ENCODE assay signal across 25 cellular contexts in the genomic region with DNA sequence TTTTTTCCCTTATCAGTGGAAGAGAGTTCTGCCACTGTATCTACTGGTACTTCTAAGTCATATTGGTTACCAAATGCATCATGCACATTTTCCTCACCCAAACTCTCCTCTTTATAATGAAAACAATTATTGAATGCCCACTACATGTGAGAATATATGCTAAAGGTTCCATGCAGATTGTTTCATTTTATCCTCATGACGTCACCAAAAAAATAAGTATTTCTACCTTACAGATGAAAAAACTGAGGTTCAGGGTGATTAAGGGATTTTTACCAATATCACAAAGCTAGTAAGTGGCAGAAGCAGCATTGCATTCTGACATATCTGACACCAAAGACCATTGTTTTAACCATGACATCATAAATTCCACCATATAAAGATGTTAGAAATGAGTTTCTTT.
"Had no signal": no experiment of that assay in that cellular context is flagged by ENCODE, and none has a peak within 500 bp of the region (broad histone marks: within the 10 kb centered on the region; RNA-seq: fewer than 3 reads in every experiment).

No MANE protein-coding gene starts in this region.

- H3K9me3 Mint-ChIP-seq: natural killer cell; stimulated activated effector memory CD8-positive, alpha-beta T cell treated with anti-CD3 and anti-CD28 coated beads, Interleukin-12 subunit alpha, Interleukin-12 subunit beta, amount 100 ng/mL, for 72 hours; stimulated activated naive CD8-positive, alpha-beta T cell treated with anti-CD3 and anti-CD28 coated beads, Interleukin-15, Interleukin-2, amounts not matched to agents 100 ng/mL and 50 ng/mL, for 24 hours had no signal

- H3K27ac Mint-ChIP-seq: natural killer cell; stimulated activated effector memory CD8-positive, alpha-beta T cell treated with anti-CD3 and anti-CD28 coated beads, Interleukin-12 subunit alpha, Interleukin-12 subunit beta, amount 100 ng/mL, for 72 hours; stimulated activated naive CD8-positive, alpha-beta T cell treated with anti-CD3 and anti-CD28 coated beads, Interleukin-15, Interleukin-2, amounts not matched to agents 100 ng/mL and 50 ng/mL, for 24 hours had no signal

- DNase-seq: left colon; left lung; lower lobe of right lung; mammary epithelial cell; mesenchymal stem cell; natural killer cell; nucleus accumbens; pancreas; posterior cingulate gyrus; retina; right cardiac atrium; sigmoid colon; small intestine; spleen; stimulated activated CD4-positive, alpha-beta T cell treated with anti-CD3 and anti-CD28 coated beads, Interleukin-4, amount 100 ng/mL, for 24 hours; stimulated activated naive CD4-positive, alpha-beta T cell; tibial artery; trophoblast cell; upper lobe of right lung had no signal

- ATAC-seq: left colon; left lung; lower lobe of right lung; pancreas; right cardiac atrium; stimulated activated effector memory CD8-positive, alpha-beta T cell treated with anti-CD3 and anti-CD28 coated beads, Interleukin-12 subunit alpha, Interleukin-12 subunit beta, amount 100 ng/mL, for 72 hours; upper lobe of right lung had no signal

- H3K27ac ChIP-seq: hepatocyte, left lung, lower lobe of right lung, pancreas, prostate gland, sigmoid colon, spleen, suprapubic skin, thoracic aorta, tibial artery, upper lobe of right lung had no signal

- H3K36me3 Mint-ChIP-seq: natural killer cell; stimulated activated effector memory CD8-positive, alpha-beta T cell treated with anti-CD3 and anti-CD28 coated beads, Interleukin-12 subunit alpha, Interleukin-12 subunit beta, amount 100 ng/mL, for 72 hours had no signal

- H3K4me3 Mint-ChIP-seq: natural killer cell; stimulated activated effector memory CD8-positive, alpha-beta T cell treated with anti-CD3 and anti-CD28 coated beads, Interleukin-12 subunit alpha, Interleukin-12 subunit beta, amount 100 ng/mL, for 72 hours; stimulated activated naive CD8-positive, alpha-beta T cell treated with anti-CD3 and anti-CD28 coated beads, Interleukin-15, Interleukin-2, amounts not matched to agents 100 ng/mL and 50 ng/mL, for 24 hours had no signal
